In genomic region chr20:45998761-45999160, GRCh38 we compare ENCODE assay signal across 11 cellular contexts. TPM values are rescaled to one million over a fixed set of nuclear protein-coding genes. Genes with fewer than 3 reads are reported as not detected.
DNase-seq lines count a peak whose midpoint lies in the region; ATAC-seq and TF ChIP-seq lines count a peak whose summit lies in the region.
"Had no signal": no experiment of that assay in that cellular context is flagged by ENCODE, and none has a peak within 500 bp of the region (broad histone marks: within the 10 kb centered on the region; RNA-seq: fewer than 3 reads in every experiment).

No MANE protein-coding gene starts in this region.

- TF ChIP-seq CTCF in foreskin keratinocyte (conservative IDR thresholded peaks at IDR 0.05) (no peak), upper lobe of right lung (IDR thresholded peaks at IDR 0.05) (no peak)

- H3K27me3 ChIP-seq in foreskin keratinocyte (no peaks in the 10 kb centered on the region), upper lobe of right lung (peaks cover 23% of the 10 kb centered on the region)

- intact Hi-C loops in upper lobe of right lung (cut with DNase I) = no loop called here

- H3K4me1 ChIP-seq in foreskin keratinocyte (peaks cover 11% of the 10 kb centered on the region), upper lobe of right lung (no peaks in the 10 kb centered on the region)

- no peak overlapping the region for H3K4me3 ChIP-seq in upper lobe of right lung
- H3K4me3 ChIP-seq: skin epidermis had no signal

- peak; percentile 30 for DNase-seq in stimulated activated CD4-positive, alpha-beta T cell treated with anti-CD3 and anti-CD28 coated beads, Interleukin-1b, Interleukin-23, amount 100 ng/mL, for 48 hours
- DNase-seq in stimulated activated CD4-positive, alpha-beta T cell treated with anti-CD3 and anti-CD28 coated beads, Interleukin-4, amount 100 ng/mL, for 1 hour = no peak
- DNase-seq in SIG-M5 treated with dmso at 0.1 percent for 504 hours (lab: John Stamatoyannopoulos, UW; ENCODE audit: unreplicated experiment) = peak; percentile 78
- no peak for DNase-seq in foreskin keratinocyte
- no peak for DNase-seq in upper lobe of right lung
- no peak for DNase-seq in NCI-H1048 (lab: John Stamatoyannopoulos, UW)
- DNase-seq: NCI-H2081 treated with DMSO at 0.1 percent for 48 hours had no signal

- H3K9me3 ChIP-seq in upper lobe of right lung = no peaks in the 10 kb centered on the region

- no peak for ATAC-seq in foreskin keratinocyte
- peak; percentile 81 for ATAC-seq in upper lobe of right lung
- no peak for ATAC-seq in GM21576 (IDR thresholded peaks at IDR 0.05; ENCODE audit: unreplicated experiment)
- no peak for ATAC-seq in HG02981 (IDR thresholded peaks at IDR 0.05; ENCODE audit: unreplicated experiment)

- H3K36me3 ChIP-seq in upper lobe of right lung = no peaks in the 10 kb centered on the region

- peak overlapping the region; percentile 16 for H3K27ac ChIP-seq in foreskin keratinocyte
- no peak overlapping the region for H3K27ac ChIP-seq in upper lobe of right lung

RNA-seq across cellular contexts. Expression of gene MMP9, which starts 9.9 kb away (rescaled TPM):
- 40.5 and 266 TPM in 2 replicates for total RNA-seq in foreskin keratinocyte
- 44.4 and 338 TPM in 2 replicates for polyA plus RNA-seq in foreskin keratinocyte
- total RNA-seq in upper lobe of right lung = 5.5 TPM
- total RNA-seq: HT-29 had no signal

RNA-seq across cellular contexts. Expression of gene ZNF335, which starts 26.8 kb away (rescaled TPM):
- total RNA-seq in foreskin keratinocyte (14.2 and 15.7 TPM in 2 replicates), upper lobe of right lung (19.1 TPM)
- 8.3 and 8.6 TPM in 2 replicates for polyA plus RNA-seq in foreskin keratinocyte

RNA-seq across cellular contexts. Expression of gene SLC12A5, which starts 30.3 kb away (rescaled TPM):
- total RNA-seq in foreskin keratinocyte = 1.7 and 3.2 TPM in 2 replicates
- 3.6 and 5.9 TPM in 2 replicates for polyA plus RNA-seq in foreskin keratinocyte
- total RNA-seq in upper lobe of right lung = 2.0 TPM
- total RNA-seq: HT-29 had no signal

Comparison
In these comparisons a context has a peak if more than half of its experiments do, and no peak if none do; other contexts are left out.
1. DNase-seq: peak in stimulated activated CD4-positive, alpha-beta T cell treated with anti-CD3 and anti-CD28 coated beads, Interleukin-1b, Interleukin-23, amount 100 ng/mL, for 48 hours (single experiment) and SIG-M5 treated with dmso at 0.1 percent for 504 hours (single experiment); none in stimulated activated CD4-positive, alpha-beta T cell treated with anti-CD3 and anti-CD28 coated beads, Interleukin-4, amount 100 ng/mL, for 1 hour (single experiment), foreskin keratinocyte (0 of 2), upper lobe of right lung (single experiment) and NCI-H1048 (single experiment).